8 cellular contexts compared by ENCODE assay signal in genomic region chr11:85809881-85810280, GRCh38. TPM values are rescaled to one million over a fixed set of nuclear protein-coding genes. Genes with fewer than 3 reads are reported as not detected.
DNase-seq lines count a peak whose midpoint lies in the region; ATAC-seq and TF ChIP-seq lines count a peak whose summit lies in the region.

No MANE protein-coding gene starts in this region.

- ATAC-seq in CD4-positive, CD25-positive, alpha-beta regulatory T cell (ENCODE audit: low read depth in 2 of 2), result no peak
- ATAC-seq in HG03097 (IDR thresholded peaks at IDR 0.05; ENCODE audit: low FRiP score, unreplicated experiment), result no peak
- no peak for ATAC-seq in HG02938 (IDR thresholded peaks at IDR 0.05; ENCODE audit: unreplicated experiment)

- no peaks in the 10 kb centered on the region for H3K9me3 ChIP-seq in CD4-positive, CD25-positive, alpha-beta regulatory T cell (ENCODE audit: control insufficient read depth in 2 of 2, low read length in 2 of 2)
- H3K9me3 ChIP-seq in Karpas-422 (ENCODE audit: low read length) (no peaks in the 10 kb centered on the region), ascending aorta (no peaks in the 10 kb centered on the region)

- DNase-seq in CD4-positive, CD25-positive, alpha-beta regulatory T cell, result no peak
- no peak for DNase-seq in Karpas-422
- no peak for DNase-seq in ascending aorta (ENCODE audit: low spot score in 2 of 2)
- DNase-seq in kidney epithelial cell (ENCODE audit: low read depth), result no peak
- DNase-seq in superior temporal gyrus (ENCODE audit: extremely low spot score), result peak; percentile 52
- no peak for DNase-seq in stimulated activated naive CD4-positive, alpha-beta T cell treated with Interleukin-2 at 50 U/mL for 16 hours (lab: John Stamatoyannopoulos, UW)

- H3K27ac ChIP-seq in CD4-positive, CD25-positive, alpha-beta regulatory T cell (ENCODE audit: insufficient read depth, low read length, poor library complexity, severe bottlenecking), result no peak overlapping the region
- H3K27ac ChIP-seq in Karpas-422 (ENCODE audit: low read length), result peak overlapping the region; percentile 14; the same call in 1 of the 2 replicates
- H3K27ac ChIP-seq in ascending aorta, result peak overlapping the region; percentile 39 to 62

- peak overlapping the region; percentile 51; the same call in 1 of the 2 replicates for H2AFZ ChIP-seq in Karpas-422 (ENCODE audit: low read length)

- no peaks in the 10 kb centered on the region for H3K27me3 ChIP-seq in CD4-positive, CD25-positive, alpha-beta regulatory T cell (ENCODE audit: control insufficient read depth, insufficient read depth, low read length)
- H3K27me3 ChIP-seq in Karpas-422 (ENCODE audit: low read length) (no peaks in the 10 kb centered on the region), ascending aorta (no peaks in the 10 kb centered on the region), kidney epithelial cell (ENCODE audit: control insufficient read depth, insufficient read depth, low read length) (no peaks in the 10 kb centered on the region)

- H3K79me2 ChIP-seq in Karpas-422 (ENCODE audit: low read length), result no peaks in the 10 kb centered on the region

- H3K4me1 Mint-ChIP-seq in CD4-positive, CD25-positive, alpha-beta regulatory T cell, result peaks cover 16 to 39% (median 25%) of the 10 kb centered on the region in 4 donors

- H3K9ac ChIP-seq in Karpas-422 (ENCODE audit: low read length), result peak overlapping the region; percentile 4

- H3K36me3 ChIP-seq in CD4-positive, CD25-positive, alpha-beta regulatory T cell (ENCODE audit: control insufficient read depth, insufficient read depth, low read length), result no peaks in the 10 kb centered on the region
- no peaks in the 10 kb centered on the region for H3K36me3 ChIP-seq in Karpas-422 (ENCODE audit: insufficient read depth, low read length)
- no peaks in the 10 kb centered on the region for H3K36me3 ChIP-seq in ascending aorta
- H3K36me3 ChIP-seq in kidney epithelial cell (ENCODE audit: control insufficient read depth, insufficient read depth, low read length), result no peaks in the 10 kb centered on the region

- H3K4me1 ChIP-seq in CD4-positive, CD25-positive, alpha-beta regulatory T cell (ENCODE audit: control insufficient read depth, insufficient read depth, low read length, poor library complexity, severe bottlenecking), result peaks cover 21% of the 10 kb centered on the region
- peaks cover 30% of the 10 kb centered on the region for H3K4me1 ChIP-seq in Karpas-422 (ENCODE audit: low read length)
- H3K4me1 ChIP-seq in ascending aorta, result peaks cover 0 to 9% of the 10 kb centered on the region in 2 donors

- intact Hi-C loops in ascending aorta (cut with DNase I), result loop anchor here (5.0 kb wide), 2 partner anchors 123 to 213 kb away; partner anchors contain the start of gene CCDC89

- H3K36me3 Mint-ChIP-seq in CD4-positive, CD25-positive, alpha-beta regulatory T cell, result no peaks in the 10 kb centered on the region

- no peaks in the 10 kb centered on the region for H3K9me2 ChIP-seq in Karpas-422 (replicated peaks; ENCODE audit: insufficient read depth, low read length)

- peak overlapping the region; percentile 73 for H3K4me3 ChIP-seq in CD4-positive, CD25-positive, alpha-beta regulatory T cell (ENCODE audit: low read depth, low read length)
- peak overlapping the region; percentile 46; the same call in 1 of the 2 replicates for H3K4me3 ChIP-seq in Karpas-422 (ENCODE audit: low read length)
- H3K4me3 ChIP-seq in ascending aorta, result peak overlapping the region; percentile 63 to 89
- peak overlapping the region; percentile 41 for H3K4me3 ChIP-seq in kidney epithelial cell (ENCODE audit: low read depth, low read length)

- H3K4me2 ChIP-seq in Karpas-422 (ENCODE audit: low read depth, low read length, poor library complexity, severe bottlenecking), result peak overlapping the region; percentile 36

- no peaks in the 10 kb centered on the region for H4K20me1 ChIP-seq in Karpas-422 (ENCODE audit: insufficient read depth, low read depth, low read length)

- no peaks in the 10 kb centered on the region for H3K9me3 Mint-ChIP-seq in CD4-positive, CD25-positive, alpha-beta regulatory T cell

- H3K4me3 Mint-ChIP-seq in CD4-positive, CD25-positive, alpha-beta regulatory T cell, result peak overlapping the region; percentile 86 to 96 (median 92)

- peak overlapping the region in 2 of 3 donors; percentile 76 to 80 for H3K27ac Mint-ChIP-seq in CD4-positive, CD25-positive, alpha-beta regulatory T cell

- H3K27me3 Mint-ChIP-seq in CD4-positive, CD25-positive, alpha-beta regulatory T cell, result peaks cover 27% of the 10 kb centered on the region

- peak in 1 of 3 experiments; percentile 11 for TF ChIP-seq CTCF in ascending aorta (IDR thresholded peaks at IDR 0.05)
- TF ChIP-seq CTCF in kidney epithelial cell (IDR thresholded peaks at IDR 0.05; ENCODE audit: insufficient read depth, low read length, poor library complexity, severe bottlenecking), result peak; percentile 57

RNA-seq across cellular contexts. Expression of gene SYTL2, which starts 1.1 kb away (rescaled TPM):
- 40.0 TPM for total RNA-seq in CD4-positive, CD25-positive, alpha-beta regulatory T cell
- 1 to 10 TPM; 4.5 to 6.8 (median 5.1) TPM for polyA plus RNA-seq in CD4-positive, CD25-positive, alpha-beta regulatory T cell
- 0.69 and 0.75 TPM in 2 replicates for total RNA-seq in Karpas-422 (2014; rRNA removed; shearing (Covaris generic); ENCODE audit: low replicate concordance)
- 151 TPM for total RNA-seq in ascending aorta
- total RNA-seq in kidney epithelial cell, result 7.5 and 10.5 TPM in 2 replicates

RNA-seq across cellular contexts. Expression of gene CCDC83, which starts 45.3 kb away (rescaled TPM):
- not detected for total RNA-seq in CD4-positive, CD25-positive, alpha-beta regulatory T cell
- polyA plus RNA-seq in CD4-positive, CD25-positive, alpha-beta regulatory T cell, result not detected
- not detected in 2 replicates for total RNA-seq in Karpas-422 (2014; rRNA removed; shearing (Covaris generic); ENCODE audit: low replicate concordance)
- total RNA-seq in ascending aorta (not detected), kidney epithelial cell (not detected in 2 replicates)
